7 cellular contexts compared by ENCODE assay signal in the genomic region with DNA sequence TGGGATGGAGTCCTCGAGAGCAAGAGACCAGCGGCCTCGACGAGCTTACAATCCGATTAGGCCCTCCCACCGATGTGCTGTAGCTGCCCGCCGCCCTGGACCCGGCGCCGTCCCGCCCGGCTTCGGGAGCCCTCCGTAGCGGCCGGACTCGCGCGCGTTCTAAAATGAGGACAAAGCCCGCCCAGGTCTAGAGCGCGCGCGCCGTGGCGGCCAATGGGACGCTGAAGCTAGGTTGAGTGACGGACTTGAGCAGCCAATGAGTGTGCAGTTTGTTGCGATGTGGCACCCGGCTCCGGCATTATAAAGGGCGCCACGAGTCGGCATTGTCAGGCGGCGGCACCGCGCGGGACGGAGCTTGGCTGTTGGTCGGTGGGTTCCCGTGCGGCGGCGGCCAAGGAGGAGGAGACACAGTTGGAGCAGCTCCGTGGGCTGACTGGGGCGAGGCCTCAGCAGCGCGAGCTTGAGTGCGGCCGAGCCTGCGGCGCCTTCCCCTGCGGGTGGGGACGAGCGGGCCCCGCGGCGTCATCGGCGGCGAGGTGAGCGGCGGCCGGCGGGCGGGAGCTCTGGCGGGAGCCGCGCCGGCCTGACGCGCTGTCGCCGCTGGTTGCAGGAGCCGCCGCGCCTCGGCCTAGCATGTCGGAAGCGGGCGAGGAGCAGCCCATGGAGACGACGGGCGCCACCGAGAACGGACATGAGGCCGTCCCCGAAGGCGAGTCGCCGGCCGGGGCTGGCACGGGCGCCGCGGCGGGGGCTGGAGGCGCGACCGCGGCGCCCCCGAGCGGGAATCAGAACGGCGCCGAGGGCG.
A peak's percentile ranks its signal among the peaks of the same experiment; 100 is the strongest.
DNase-seq lines count a peak whose midpoint lies in the region; ATAC-seq, FAIRE-seq and TF ChIP-seq lines count a peak whose summit lies in the region.

Gene HNRNPAB, plus strand, starts transcription at position 329 of the 805 bp plus-strand sequence. Its CDS starts 305 bp downstream, at position 634.

- peak; percentile 92 for FAIRE-seq in GM18507 (lab: Jason Lieb, UNC)

- peak; percentile 97 for DNase-seq in GM18507 (ENCODE audit: extremely low spot score, insufficient read length, low read depth)
- DNase-seq in NCI-H2029 treated with DMSO at 0.1 percent for 48 hours (lab: John Stamatoyannopoulos, UW): peak; percentile 85
- DNase-seq in T-helper 9 cell: peak; percentile 96
- peak; percentile 98 for DNase-seq in astrocyte of the hippocampus (ENCODE audit: low read depth, low spot score)
- peak; percentile 94 for DNase-seq in hippocampal formation (lab: John Stamatoyannopoulos, UW)
- DNase-seq in retinal pigment epithelial cell (ENCODE audit: low read depth): peak; percentile 82

- peak within 1 kb of the TSS; percentile 86 for H3K4me3 ChIP-seq in retinal pigment epithelial cell (ENCODE audit: low read length)

- peak; percentile 77 for ATAC-seq in HG02981 (IDR thresholded peaks at IDR 0.05; ENCODE audit: unreplicated experiment)

- TF ChIP-seq CTCF in retinal pigment epithelial cell (conservative IDR thresholded peaks at IDR 0.05; ENCODE audit: low read depth, low read length): no peak

Comparison
In these comparisons a context has a peak if more than half of its experiments do, and no peak if none do; other contexts are left out.
1. Peak in every context shown above with its lines: DNase-seq, ATAC-seq and H3K4me3 ChIP-seq.